Comparison of ENCODE assay signal across 8 cellular contexts in genomic region chr3:32780735-32781210, GRCh38. TPM values are rescaled to one million over a fixed set of nuclear protein-coding genes. Genes with fewer than 3 reads are reported as not detected.
DNase-seq lines count a peak whose midpoint lies in the region; ATAC-seq and TF ChIP-seq lines count a peak whose summit lies in the region.

No MANE protein-coding gene starts in this region.

- H3K4me3 ChIP-seq in GM12875 (ENCODE audit: low read depth, low read length) (peak overlapping the region; percentile 71), breast epithelium (peak overlapping the region; percentile 45 to 69 (median 55))

- H3K4me1 ChIP-seq in breast epithelium, result no peaks in the 10 kb centered on the region

- intact Hi-C loops in breast epithelium (cut with DNase I; ENCODE audit: low total_unique reads), result no loop called here

- no peak for TF ChIP-seq POLR2A in breast epithelium (IDR thresholded peaks at IDR 0.05)

- H3K27me3 ChIP-seq in breast epithelium, result no peaks in the 10 kb centered on the region

- no peaks in the 10 kb centered on the region for H3K36me3 ChIP-seq in breast epithelium

- peak; percentile 41 for DNase-seq in A172 (ENCODE audit: low spot score)
- DNase-seq in NCI-H82 (lab: John Stamatoyannopoulos, UW), result peak; percentile 79
- no peak for DNase-seq in breast epithelium (ENCODE audit: low spot score in 2 of 2)
- peak; percentile 96 for DNase-seq in islet precursor cell
- peak; percentile 19 to 32 for DNase-seq in stimulated activated CD4-positive, alpha-beta T cell treated with anti-CD3 and anti-CD28 coated beads, Interleukin-2, amount 100 ng/mL, for 24 hours
- DNase-seq in NCI-H2107 treated with DMSO at 0.1 percent for 48 hours (lab: John Stamatoyannopoulos, UW; ENCODE audit: unreplicated experiment), result no peak

- H3K27ac ChIP-seq in breast epithelium, result no peak overlapping the region

- peak; percentile 38 for ATAC-seq in HG02870 (IDR thresholded peaks at IDR 0.05; ENCODE audit: unreplicated experiment)

- H3K9me3 ChIP-seq in breast epithelium, result no peaks in the 10 kb centered on the region

- no peak for TF ChIP-seq CTCF in GM12875 (IDR thresholded peaks at IDR 0.05; ENCODE audit: borderline replicate concordance, insufficient read depth, low read depth, low read length)
- TF ChIP-seq CTCF in breast epithelium (IDR thresholded peaks at IDR 0.05), result no peak

RNA-seq across cellular contexts. Expression of gene TRIM71, which starts 37.0 kb away (rescaled TPM):
- under 0.01 and 0.05 TPM in 2 replicates for total RNA-seq in A172 (2014; rRNA removed; shearing (Covaris generic))
- total RNA-seq in breast epithelium, result under 1 TPM in 2 of 3 donors, not detected in 1; under 0.01 TPM

Comparison
In these comparisons a context has a peak if more than half of its experiments do, and no peak if none do; other contexts are left out.
1. DNase-seq: peak in A172 (single experiment), NCI-H82 (single experiment), islet precursor cell (single experiment) and stimulated activated CD4-positive, alpha-beta T cell treated with anti-CD3 and anti-CD28 coated beads, Interleukin-2, amount 100 ng/mL, for 24 hours (2 of 2); none in breast epithelium (0 of 2) and NCI-H2107 treated with DMSO at 0.1 percent for 48 hours (single experiment).